ENCODE assay signal across 21 cellular contexts in genomic region chr4:141668200-141668599, GRCh38. TPM values are rescaled to one million over a fixed set of nuclear protein-coding genes. Genes with fewer than 3 reads are reported as not detected.
DNase-seq lines count a peak whose midpoint lies in the region; ATAC-seq, FAIRE-seq and TF ChIP-seq lines count a peak whose summit lies in the region.
"Had no signal": no experiment of that assay in that cellular context is flagged by ENCODE, and none has a peak within 500 bp of the region (broad histone marks: within the 10 kb centered on the region; RNA-seq: fewer than 3 reads in every experiment).

No MANE protein-coding gene starts in this region.

- H2AFZ ChIP-seq in astrocyte (ENCODE audit: low read depth, low read length), result no peak overlapping the region

- H3K4me3 ChIP-seq in AG10803 (ENCODE audit: low read length) (no peak overlapping the region), astrocyte (ENCODE audit: insufficient read depth, low read depth, low read length) (no peak overlapping the region), fibroblast of mammary gland (ENCODE audit: control insufficient read depth, low read depth, low read length) (no peak overlapping the region), kidney (ENCODE audit: low read length in 2 of 2) (no peak overlapping the region)
- H3K4me3 ChIP-seq: GM12878 had no signal

- H3K4me2 ChIP-seq in astrocyte (ENCODE audit: low read length), result no peak overlapping the region

- no peaks in the 10 kb centered on the region for H3K4me1 ChIP-seq in astrocyte (ENCODE audit: insufficient read depth, low read length)
- H3K4me1 ChIP-seq in kidney (ENCODE audit: control insufficient read depth in 1 of 2, insufficient read depth in 1 of 2, low read depth in 1 of 2, low read length in 2 of 2), result no peaks in the 10 kb centered on the region

- H3K79me2 ChIP-seq in astrocyte (ENCODE audit: insufficient read depth, low read length), result no peaks in the 10 kb centered on the region

- H4K20me1 ChIP-seq in astrocyte (ENCODE audit: insufficient read depth, low read length), result no peaks in the 10 kb centered on the region

- DNase-seq in AG10803 (ENCODE audit: low read depth), result peak; percentile 27
- peak; percentile 36 for DNase-seq in HFFc6
- peak; percentile 46 for DNase-seq in astrocyte (ENCODE audit: low read depth)
- DNase-seq in fibroblast of mammary gland (ENCODE audit: low read depth), result peak; percentile 22
- DNase-seq in T-cell, result no peak
- no peak for DNase-seq in activated naive CD4-positive, alpha-beta T cell (lab: John Stamatoyannopoulos, UW)
- no peak for DNase-seq in kidney
- DNase-seq: CD4-positive, alpha-beta T cell; COR-L47; DMS79 treated with DMSO at 0.1 percent for 48 hours; H7; NCI-H1417 treated with DMSO at 0.1 percent for 48 hours; NCI-H187; NCI-H69; NK-92 treated with Interleukin-12 subunit alpha and Interleukin-12 subunit beta, amount 100 ng/mL, for 24 hours had no signal

- H3K4me3 Mint-ChIP-seq in HFFc6 (no peak overlapping the region), astrocyte (ENCODE audit: unreplicated experiment) (no peak overlapping the region), T-cell (no peak overlapping the region)
- H3K4me3 Mint-ChIP-seq: CD4-positive, alpha-beta T cell; IgD-negative memory B cell had no signal

- POLR2A ChIA-PET in T-cell (lab: Charles Lee), result no interaction called here

- H3K27me3 Mint-ChIP-seq in HFFc6 (ENCODE audit: insufficient read depth), result no peaks in the 10 kb centered on the region
- no peaks in the 10 kb centered on the region for H3K27me3 Mint-ChIP-seq in astrocyte (ENCODE audit: low read depth, unreplicated experiment)
- no peaks in the 10 kb centered on the region for H3K27me3 Mint-ChIP-seq in T-cell
- H3K27me3 Mint-ChIP-seq: IgD-negative memory B cell had no signal

- peaks cover 20% of the 10 kb centered on the region for H3K4me1 Mint-ChIP-seq in HFFc6 (ENCODE audit: low read depth)
- H3K4me1 Mint-ChIP-seq in astrocyte (ENCODE audit: low read depth, unreplicated experiment), result no peaks in the 10 kb centered on the region
- H3K4me1 Mint-ChIP-seq in T-cell, result peaks cover 0 to 2% (median 0%) of the 10 kb centered on the region in 3 donors

- no peaks in the 10 kb centered on the region for H3K9me3 ChIP-seq in astrocyte (ENCODE audit: insufficient read depth, low read depth, low read length)
- H3K9me3 ChIP-seq in kidney (ENCODE audit: control insufficient read depth in 1 of 2, low read length in 2 of 2), result no peaks in the 10 kb centered on the region

- H3K9ac ChIP-seq in astrocyte (ENCODE audit: low read length) (no peak overlapping the region), kidney (ENCODE audit: low read length in 2 of 2) (no peak overlapping the region)

- intact Hi-C loops in kidney (cut with DNase I), result no loop called here

- CTCF ChIA-PET in T-cell (lab: Charles Lee), result no interaction called here

- H3K27me3 ChIP-seq in astrocyte (ENCODE audit: insufficient read depth, low read length), result no peaks in the 10 kb centered on the region

- H3K27ac ChIP-seq in astrocyte (ENCODE audit: low read depth, low read length), result no peak overlapping the region
- H3K27ac ChIP-seq in kidney (ENCODE audit: low read depth in 2 of 2, low read length in 2 of 2), result no peak overlapping the region

- H3K27ac Mint-ChIP-seq in HFFc6, result no peak overlapping the region
- no peak overlapping the region for H3K27ac Mint-ChIP-seq in astrocyte (ENCODE audit: unreplicated experiment)
- no peak overlapping the region for H3K27ac Mint-ChIP-seq in T-cell
- H3K27ac Mint-ChIP-seq: CD4-positive, alpha-beta T cell; IgD-negative memory B cell had no signal

- TF ChIP-seq CTCF in AG10803 (conservative IDR thresholded peaks at IDR 0.05; ENCODE audit: low read length) (no peak), HFFc6 (IDR thresholded peaks at IDR 0.05) (no peak), astrocyte (IDR thresholded peaks at IDR 0.05; ENCODE audit: insufficient read depth, low read depth, low read length) (no peak), fibroblast of mammary gland (conservative IDR thresholded peaks at IDR 0.05; ENCODE audit: control insufficient read depth, insufficient read depth, low read depth, low read length) (no peak), kidney (IDR thresholded peaks at IDR 0.05; ENCODE audit: borderline replicate concordance, extremely low read depth, insufficient read depth) (no peak)

- H3K36me3 ChIP-seq in astrocyte (ENCODE audit: insufficient read depth, low read length) (no peaks in the 10 kb centered on the region), kidney (ENCODE audit: control insufficient read depth in 1 of 2, insufficient read depth in 2 of 2, low read length in 2 of 2) (no peaks in the 10 kb centered on the region)

- FAIRE-seq in astrocyte (lab: Jason Lieb, UNC) (no peak), kidney (lab: Jason Lieb, UNC) (no peak)
- FAIRE-seq: A204.1, GM12878, HTR-8/SVneo had no signal

- H3K36me3 Mint-ChIP-seq in HFFc6 (ENCODE audit: low read depth) (no peaks in the 10 kb centered on the region; the same call in 1 of the 2 replicates), astrocyte (ENCODE audit: low read depth, unreplicated experiment) (no peaks in the 10 kb centered on the region), T-cell (peaks cover 9% of the 10 kb centered on the region)

- no peaks in the 10 kb centered on the region for H3K9me3 Mint-ChIP-seq in HFFc6
- H3K9me3 Mint-ChIP-seq in astrocyte (ENCODE audit: unreplicated experiment), result no peaks in the 10 kb centered on the region
- H3K9me3 Mint-ChIP-seq in T-cell, result no peaks in the 10 kb centered on the region
- H3K9me3 Mint-ChIP-seq: CD4-positive, alpha-beta T cell; IgD-negative memory B cell had no signal

- ATAC-seq in T-cell (replicated peaks in 1 of 4) (no peak), SK-N-SH treated with all-trans-retinoic acid at 6 μM for 48 hours (no peak)
- ATAC-seq: GM12878, Panc1 had no signal

TF ChIP-seq in SK-N-SH treated with all-trans-retinoic acid at 6 μM for 48 hours, 23 proteins besides CTCF, POLR2A, EP300 and RAD21 (continues in another document):
- TF ChIP-seq RARB (CRISPR knock-in tag; IDR thresholded peaks at IDR 0.05), result no peak
- TF ChIP-seq OSR1 (CRISPR knock-in tag; IDR thresholded peaks at IDR 0.05), result no peak
- TF ChIP-seq ESRRG (CRISPR knock-in tag; IDR thresholded peaks at IDR 0.05), result no peak
- TF ChIP-seq SNAI2 (CRISPR knock-in tag; IDR thresholded peaks at IDR 0.05), result no peak
- no peak for TF ChIP-seq TSHZ2 (CRISPR knock-in tag; IDR thresholded peaks at IDR 0.05)
- no peak for TF ChIP-seq ARNTL (CRISPR knock-in tag; IDR thresholded peaks at IDR 0.05; ENCODE audit: borderline replicate concordance, low read depth)
- TF ChIP-seq TCF4 (CRISPR knock-in tag; IDR thresholded peaks at IDR 0.05; ENCODE audit: borderline replicate concordance), result no peak
- TF ChIP-seq TOX (CRISPR knock-in tag; IDR thresholded peaks at IDR 0.05; ENCODE audit: borderline replicate concordance), result no peak
- TF ChIP-seq POU6F1 (CRISPR knock-in tag; IDR thresholded peaks at IDR 0.05; ENCODE audit: borderline replicate concordance, low read depth), result no peak

RNA-seq across cellular contexts. Expression of gene IL15, which starts 31.8 kb away (rescaled TPM):
- 1 to 10 TPM; 1.9 to 3.9 (median 3.4) TPM for total RNA-seq in HFFc6 (2021; fragmentation: NEBNext Ultra II Directional; extraction: Animal tissue kit (Norgen Biotek cat#: 25700))
- total RNA-seq in astrocyte, result 3.6 and 4.8 TPM in 2 replicates
- total RNA-seq in T-cell, result 1 to 10 TPM; 2.3 to 7.0 (median 3.0) TPM
- total RNA-seq in kidney, result 6.4 TPM
- polyA plus RNA-seq in kidney (ENCODE audit: insufficient read depth, low read depth, low replicate concordance), result 4.8 TPM

Comparison
In these comparisons a context has a peak if more than half of its experiments do, and no peak if none do; other contexts are left out.
1. DNase-seq: peak in AG10803 (single experiment), HFFc6 (single experiment), astrocyte (single experiment) and fibroblast of mammary gland (single experiment); none in T-cell (0 of 34), activated naive CD4-positive, alpha-beta T cell (0 of 4) and kidney (single experiment).